25 cellular contexts compared by ENCODE assay signal in genomic region chr2:189829092-189829843, GRCh38. TPM values are rescaled to one million over a fixed set of nuclear protein-coding genes. Genes with fewer than 3 reads are reported as not detected.
DNase-seq lines count a peak whose midpoint lies in the region; ATAC-seq, FAIRE-seq and TF ChIP-seq lines count a peak whose summit lies in the region.
"Had no signal": no experiment of that assay in that cellular context is flagged by ENCODE, and none has a peak within 500 bp of the region (broad histone marks: within the 10 kb centered on the region; RNA-seq: fewer than 3 reads in every experiment).

No MANE protein-coding gene starts in this region.

- H3K27me3 Mint-ChIP-seq in astrocyte (ENCODE audit: low read depth, unreplicated experiment) (no peaks in the 10 kb centered on the region), glutamatergic neuron (ENCODE audit: unreplicated experiment) (peaks cover 3% of the 10 kb centered on the region)
- H3K27me3 Mint-ChIP-seq: activated CD4-positive, alpha-beta memory T cell treated with anti-CD3 and anti-CD28 coated beads, Interleukin-2, amount 10 ng/mL, durations not matched to agents 7 days and 5 days; IgD-negative memory B cell had no signal

- H3K27ac ChIP-seq in HEK293 (ENCODE audit: extremely low read depth, low read depth, low read length) (peak overlapping the region; percentile 40; the same call in 1 of the 2 replicates), astrocyte (ENCODE audit: low read depth, low read length) (no peak overlapping the region), neuronal stem cell (replicated peaks; ENCODE audit: low read length) (no peak overlapping the region)
- H3K27ac ChIP-seq: brain microvascular endothelial cell, C4-2B, lower lobe of right lung, neural progenitor cell, upper lobe of left lung had no signal

- H2BK15ac ChIP-seq in neuronal stem cell (ENCODE audit: low read length): no peak overlapping the region

- no peak overlapping the region for H2AK5ac ChIP-seq in neuronal stem cell (ENCODE audit: low read depth, low read length)

- H2AFZ ChIP-seq in astrocyte (ENCODE audit: low read depth, low read length) (no peak overlapping the region), neuronal stem cell (ENCODE audit: low read length) (no peak overlapping the region)
- H2AFZ ChIP-seq: neural progenitor cell had no signal

- H3K4me1 ChIP-seq in HEK293 (ENCODE audit: control insufficient read depth, insufficient read depth, low read length): peaks cover 30% of the 10 kb centered on the region
- H3K4me1 ChIP-seq in astrocyte (ENCODE audit: insufficient read depth, low read length): no peaks in the 10 kb centered on the region
- H3K4me1 ChIP-seq in neuronal stem cell (ENCODE audit: control insufficient read depth in 2 of 2, insufficient read depth in 1 of 2, low read depth in 1 of 2, low read length in 2 of 2): peaks cover 0 to 2% of the 10 kb centered on the region in 2 donors
- H3K4me1 ChIP-seq: lower lobe of right lung, neural progenitor cell, upper lobe of left lung had no signal

- peak; percentile 41 for DNase-seq in AG08395 (ENCODE audit: low spot score)
- DNase-seq in astrocyte (ENCODE audit: low read depth): peak; percentile 81
- no peak for DNase-seq in glutamatergic neuron
- no peak for DNase-seq in neuronal stem cell (ENCODE audit: low spot score)
- no peak for DNase-seq in DMS 273 treated with DMSO at 0.1 percent for 48 hours (lab: John Stamatoyannopoulos, UW)
- no peak for DNase-seq in stimulated activated CD4-positive, alpha-beta T cell treated with anti-CD3 and anti-CD28 coated beads, Interleukin-4, amount 100 ng/mL, for 4 hours
- DNase-seq: activated CD4-positive, alpha-beta memory T cell treated with anti-CD3 and anti-CD28 coated beads, Interleukin-2, amount 10 ng/mL, durations not matched to agents 7 days and 5 days; activated gamma-delta T cell; brain microvascular endothelial cell; Calu3; effector CD4-positive, alpha-beta T cell; kidney; lower lobe of right lung; mucosa of descending colon; NCI-H1092 treated with DMSO at 0.1 percent for 48 hours; NCI-H2029; NCI-H2227 treated with DMSO at 0.1 percent for 48 hours; NCI-H748 treated with DMSO at 0.1 percent for 48 hours; T1000; upper lobe of left lung had no signal

- H3K79me1 ChIP-seq in neuronal stem cell (ENCODE audit: low read depth, low read length): no peaks in the 10 kb centered on the region

- WGBS in neuronal stem cell (ENCODE audit: extremely low coverage in 2 of 2, insufficient read length in 2 of 2, insufficient replicate concordance in 1 of 2), 2 donors: no CpG with 5 or more reads among the region's 5 CpGs

- no peak overlapping the region for H3K23ac ChIP-seq in neuronal stem cell (ENCODE audit: low read depth, low read length, poor library complexity)

- H3K36me3 ChIP-seq in HEK293 (ENCODE audit: control insufficient read depth in 2 of 2, insufficient read depth in 1 of 2, low read length in 2 of 2): no peaks in the 10 kb centered on the region
- no peaks in the 10 kb centered on the region for H3K36me3 ChIP-seq in astrocyte (ENCODE audit: insufficient read depth, low read length)
- peaks cover 3 to 60% of the 10 kb centered on the region in 2 donors for H3K36me3 ChIP-seq in neuronal stem cell (replicated peaks in 1 of 2; ENCODE audit: control insufficient read depth in 2 of 2, insufficient read depth in 2 of 2, low read length in 2 of 2)
- H3K36me3 ChIP-seq: brain microvascular endothelial cell, upper lobe of left lung had no signal

- H3K4me3 ChIP-seq in HEK293 (ENCODE audit: low read depth, low read length): no peak overlapping the region
- no peak overlapping the region for H3K4me3 ChIP-seq in astrocyte (ENCODE audit: insufficient read depth, low read depth, low read length)
- no peak overlapping the region for H3K4me3 ChIP-seq in neuronal stem cell (ENCODE audit: low read length in 2 of 2)
- H3K4me3 ChIP-seq: lower lobe of right lung, mucosa of descending colon, neural progenitor cell, upper lobe of left lung had no signal

- H2BK120ac ChIP-seq in neuronal stem cell (ENCODE audit: low read depth, low read length): no peak overlapping the region

- no peak overlapping the region for H3K18ac ChIP-seq in neuronal stem cell (ENCODE audit: low read length)

- H3K79me2 ChIP-seq in astrocyte (ENCODE audit: insufficient read depth, low read length): peaks cover 6% of the 10 kb centered on the region

- H3K9ac ChIP-seq in astrocyte (ENCODE audit: low read length) (no peak overlapping the region), neuronal stem cell (ENCODE audit: low read depth, low read length, poor library complexity) (no peak overlapping the region)
- H3K9ac ChIP-seq: neural progenitor cell had no signal

- H3K36me3 Mint-ChIP-seq in astrocyte (ENCODE audit: low read depth, unreplicated experiment) (no peaks in the 10 kb centered on the region), glutamatergic neuron (ENCODE audit: unreplicated experiment) (no peaks in the 10 kb centered on the region)

- no peak overlapping the region for H4K8ac ChIP-seq in neuronal stem cell (ENCODE audit: low read depth, low read length)

- POLR2A ChIA-PET in HEK293 (lab: Yijun Ruan, JAX): no interaction called here

- no peak for ATAC-seq in GM21529 (IDR thresholded peaks at IDR 0.05; ENCODE audit: unreplicated experiment)
- ATAC-seq: lower lobe of right lung, mucosa of descending colon had no signal

- H4K91ac ChIP-seq in neuronal stem cell (ENCODE audit: low read depth, low read length, poor library complexity): no peak overlapping the region

- no peak for TF ChIP-seq CTCF in HEK293 (tag by site-specific recombination; IDR thresholded peaks at IDR 0.05)
- no peak for TF ChIP-seq CTCF in astrocyte (IDR thresholded peaks at IDR 0.05; ENCODE audit: insufficient read depth, low read depth, low read length)
- no peak for TF ChIP-seq CTCF in glutamatergic neuron (IDR thresholded peaks at IDR 0.05; ENCODE audit: partially characterized antibody, unreplicated experiment)

- FAIRE-seq in astrocyte (lab: Jason Lieb, UNC): peak; percentile 55
- FAIRE-seq: kidney had no signal

- peaks cover 12% of the 10 kb centered on the region for H3K4me1 Mint-ChIP-seq in astrocyte (ENCODE audit: low read depth, unreplicated experiment)
- H3K4me1 Mint-ChIP-seq in glutamatergic neuron (ENCODE audit: low read depth, unreplicated experiment): no peaks in the 10 kb centered on the region
- H3K4me1 Mint-ChIP-seq: activated CD4-positive, alpha-beta memory T cell treated with anti-CD3 and anti-CD28 coated beads, Interleukin-2, amount 10 ng/mL, durations not matched to agents 7 days and 5 days; neural progenitor cell had no signal

- no peak overlapping the region for H3K4ac ChIP-seq in neuronal stem cell (ENCODE audit: low read length)

- no peak overlapping the region for H2BK12ac ChIP-seq in neuronal stem cell (ENCODE audit: low read length)

- H4K20me1 ChIP-seq in astrocyte (ENCODE audit: insufficient read depth, low read length): no peaks in the 10 kb centered on the region

- H3K9me3 Mint-ChIP-seq in astrocyte (ENCODE audit: unreplicated experiment) (no peaks in the 10 kb centered on the region), glutamatergic neuron (ENCODE audit: unreplicated experiment) (no peaks in the 10 kb centered on the region)
- H3K9me3 Mint-ChIP-seq: activated CD4-positive, alpha-beta memory T cell treated with anti-CD3 and anti-CD28 coated beads, Interleukin-2, amount 10 ng/mL, durations not matched to agents 7 days and 5 days; IgD-negative memory B cell; neural progenitor cell had no signal

- no peak overlapping the region for H3K4me2 ChIP-seq in astrocyte (ENCODE audit: low read length)
- no peak overlapping the region for H3K4me2 ChIP-seq in neuronal stem cell (ENCODE audit: insufficient read depth, low read length, poor library complexity, severe bottlenecking)
- H3K4me2 ChIP-seq: neural progenitor cell had no signal

- CTCF ChIA-PET in HEK293 (lab: Yijun Ruan, JAX): no interaction called here

- H3K27me3 ChIP-seq in astrocyte (ENCODE audit: insufficient read depth, low read length) (no peaks in the 10 kb centered on the region), neuronal stem cell (ENCODE audit: control insufficient read depth in 3 of 3, insufficient read depth in 3 of 3, low read depth in 1 of 3, low read length in 3 of 3) (no peaks in the 10 kb centered on the region)
- H3K27me3 ChIP-seq: brain microvascular endothelial cell, neural progenitor cell, upper lobe of left lung had no signal

- no peak overlapping the region for H3K4me3 Mint-ChIP-seq in astrocyte (ENCODE audit: unreplicated experiment)
- H3K4me3 Mint-ChIP-seq in glutamatergic neuron (ENCODE audit: unreplicated experiment): no peak overlapping the region
- H3K4me3 Mint-ChIP-seq: activated CD4-positive, alpha-beta memory T cell treated with anti-CD3 and anti-CD28 coated beads, Interleukin-2, amount 10 ng/mL, durations not matched to agents 7 days and 5 days; IgD-negative memory B cell; neural progenitor cell had no signal

- no peak overlapping the region for H3K14ac ChIP-seq in neuronal stem cell (ENCODE audit: low read length)

- H3K9me3 ChIP-seq in HEK293 (ENCODE audit: control insufficient read depth, insufficient read depth, low read depth, low read length) (no peaks in the 10 kb centered on the region), astrocyte (ENCODE audit: insufficient read depth, low read depth, low read length) (no peaks in the 10 kb centered on the region), neuronal stem cell (replicated peaks in 1 of 2; ENCODE audit: control insufficient read depth in 2 of 2, insufficient read depth in 1 of 2, low read depth in 1 of 2, low read length in 2 of 2) (no peaks in the 10 kb centered on the region)
- H3K9me3 ChIP-seq: lower lobe of right lung, mucosa of descending colon, upper lobe of left lung had no signal

- no peak overlapping the region for H2BK5ac ChIP-seq in neuronal stem cell (ENCODE audit: low read length)

- no peak overlapping the region for H3K27ac Mint-ChIP-seq in astrocyte (ENCODE audit: unreplicated experiment)
- peak overlapping the region; percentile 9 for H3K27ac Mint-ChIP-seq in glutamatergic neuron (ENCODE audit: unreplicated experiment)
- H3K27ac Mint-ChIP-seq: activated CD4-positive, alpha-beta memory T cell treated with anti-CD3 and anti-CD28 coated beads, Interleukin-2, amount 10 ng/mL, durations not matched to agents 7 days and 5 days; IgD-negative memory B cell; neural progenitor cell had no signal

TF ChIP-seq in HEK293, 187 proteins besides CTCF, POLR2A, EP300 and RAD21 (continues in another document):
- no peak for TF ChIP-seq ZNF558 (tag by site-specific recombination; IDR thresholded peaks at IDR 0.05)
- no peak for TF ChIP-seq ZNF48 (tag by site-specific recombination; IDR thresholded peaks at IDR 0.05)

RNA-seq across cellular contexts. Expression of gene PMS1, which starts 45.0 kb away (rescaled TPM):
- total RNA-seq in astrocyte: 17.9 and 27.5 TPM in 2 replicates
- 45.0 TPM for total RNA-seq in glutamatergic neuron (ENCODE audit: unreplicated experiment)
- polyA plus RNA-seq in neuronal stem cell (2013, experiment 1 of 2): 42.0 TPM
- 41.4 TPM for polyA plus RNA-seq in neuronal stem cell (2013, experiment 2 of 2)

RNA-seq across cellular contexts. Expression of gene ORMDL1, which starts 45.1 kb away (rescaled TPM):
- total RNA-seq in astrocyte (47.5 and 49.3 TPM in 2 replicates), glutamatergic neuron (ENCODE audit: unreplicated experiment) (55.1 TPM)
- 72.3 TPM for polyA plus RNA-seq in neuronal stem cell (2013, experiment 1 of 2)
- polyA plus RNA-seq in neuronal stem cell (2013, experiment 2 of 2): 75.0 TPM

Comparison
In these comparisons a context has a peak if more than half of its experiments do, and no peak if none do; other contexts are left out.
1. DNase-seq: peak in AG08395 (single experiment) and astrocyte (single experiment); none in glutamatergic neuron (single experiment), neuronal stem cell (single experiment), DMS 273 treated with DMSO at 0.1 percent for 48 hours (single experiment) and stimulated activated CD4-positive, alpha-beta T cell treated with anti-CD3 and anti-CD28 coated beads, Interleukin-4, amount 100 ng/mL, for 4 hours (0 of 2).